1 cellular context compared by ENCODE assay signal in the genomic region with DNA sequence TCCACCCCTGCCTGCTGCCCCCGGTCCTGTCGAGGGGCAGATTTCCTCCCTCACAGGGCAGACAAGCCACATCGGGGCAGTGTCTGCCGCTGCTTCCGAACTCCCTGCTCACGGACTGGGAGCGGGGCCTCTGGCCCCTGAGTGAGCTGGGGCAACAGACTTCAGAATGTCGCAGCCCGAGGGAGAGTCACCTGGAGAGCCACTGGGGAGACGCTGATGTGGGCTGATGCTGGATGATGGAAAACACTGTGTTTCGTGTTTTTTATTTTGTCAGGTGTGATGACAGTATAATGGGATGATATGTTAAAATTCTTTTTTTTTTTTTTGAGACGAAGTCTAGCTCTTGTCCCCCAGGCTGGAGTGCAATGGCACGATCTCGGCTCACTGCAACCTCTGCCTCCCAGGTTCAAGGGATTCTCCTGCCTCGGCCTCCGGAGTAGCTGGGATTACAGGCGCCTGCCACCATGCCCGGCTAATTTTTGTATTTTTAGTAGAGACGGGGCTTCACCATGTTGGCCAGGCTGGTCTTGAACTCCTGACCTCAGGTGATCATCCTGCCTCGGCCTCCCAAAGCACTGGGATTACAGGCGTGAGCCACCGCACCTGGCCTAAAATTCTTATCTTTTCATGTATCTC.
TF ChIP-seq lines count a peak whose summit lies in the region.
"Not testable (repeated sequence)": the region's sequence is repeated elsewhere in the genome, so short reads cannot be mapped to it uniquely, and the experiment has no call there.

No MANE protein-coding gene starts in this region.

TF ChIP-seq in K562, 482 proteins besides CTCF, POLR2A, EP300 and RAD21 (continued from another document):
- TF ChIP-seq SREBF1 (IDR thresholded peaks at IDR 0.05; ENCODE audit: borderline replicate concordance, low read depth, low read length): 0 out of 2 replicates have a peak, but pooled peaks have one; percentile 33
- 0 out of 4 replicates have a peak, but pooled peaks of 1 of the 2 experiments have one; percentile 41 for TF ChIP-seq TBL1XR1 (IDR thresholded peaks at IDR 0.05; ENCODE audit: low read length in 2 of 2)
- TF ChIP-seq TEAD1 (CRISPR knock-in tag; IDR thresholded peaks at IDR 0.05): peak in 1 of 2 experiments; percentile 53; a peak in 1 of 4 replicates
- peak; percentile 91 for TF ChIP-seq CBX2 (IDR thresholded peaks at IDR 0.05; ENCODE audit: insufficient read depth, low read length, poor library complexity, severe bottlenecking)
- TF ChIP-seq, protein P1, sequence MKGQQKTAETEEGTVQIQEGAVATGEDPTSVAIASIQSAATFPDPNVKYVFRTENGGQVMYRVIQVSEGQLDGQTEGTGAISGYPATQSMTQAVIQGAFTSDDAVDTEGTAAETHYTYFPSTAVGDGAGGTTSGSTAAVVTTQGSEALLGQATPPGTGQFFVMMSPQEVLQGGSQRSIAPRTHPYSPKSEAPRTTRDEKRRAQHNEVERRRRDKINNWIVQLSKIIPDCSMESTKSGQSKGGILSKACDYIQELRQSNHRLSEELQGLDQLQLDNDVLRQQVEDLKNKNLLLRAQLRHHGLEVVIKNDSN (CRISPR knock-in tag; IDR thresholded peaks at IDR 0.05): peak; percentile 45; the same call in 1 of the 2 replicates
- peak; percentile 96 for TF ChIP-seq ATF7 (IDR thresholded peaks at IDR 0.05)
- TF ChIP-seq, protein P2, sequence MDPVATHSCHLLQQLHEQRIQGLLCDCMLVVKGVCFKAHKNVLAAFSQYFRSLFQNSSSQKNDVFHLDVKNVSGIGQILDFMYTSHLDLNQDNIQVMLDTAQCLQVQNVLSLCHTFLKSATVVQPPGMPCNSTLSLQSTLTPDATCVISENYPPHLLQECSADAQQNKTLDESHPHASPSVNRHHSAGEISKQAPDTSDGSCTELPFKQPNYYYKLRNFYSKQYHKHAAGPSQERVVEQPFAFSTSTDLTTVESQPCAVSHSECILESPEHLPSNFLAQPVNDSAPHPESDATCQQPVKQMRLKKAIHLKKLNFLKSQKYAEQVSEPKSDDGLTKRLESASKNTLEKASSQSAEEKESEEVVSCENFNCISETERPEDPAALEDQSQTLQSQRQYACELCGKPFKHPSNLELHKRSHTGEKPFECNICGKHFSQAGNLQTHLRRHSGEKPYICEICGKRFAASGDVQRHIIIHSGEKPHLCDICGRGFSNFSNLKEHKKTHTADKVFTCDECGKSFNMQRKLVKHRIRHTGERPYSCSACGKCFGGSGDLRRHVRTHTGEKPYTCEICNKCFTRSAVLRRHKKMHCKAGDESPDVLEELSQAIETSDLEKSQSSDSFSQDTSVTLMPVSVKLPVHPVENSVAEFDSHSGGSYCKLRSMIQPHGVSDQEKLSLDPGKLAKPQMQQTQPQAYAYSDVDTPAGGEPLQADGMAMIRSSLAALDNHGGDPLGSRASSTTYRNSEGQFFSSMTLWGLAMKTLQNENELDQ (CRISPR knock-in tag; IDR thresholded peaks at IDR 0.05; ENCODE audit: borderline replicate concordance): 0 out of 2 replicates have a peak, but pooled peaks have one; percentile 22
- not testable (repeated sequence) for TF ChIP-seq ZBTB40 (IDR thresholded peaks at IDR 0.05)
- TF ChIP-seq ZBTB40 (CRISPR knock-in tag; IDR thresholded peaks at IDR 0.05): peak; percentile 13; the same call in 1 of the 2 replicates
- TF ChIP-seq, protein P3, sequence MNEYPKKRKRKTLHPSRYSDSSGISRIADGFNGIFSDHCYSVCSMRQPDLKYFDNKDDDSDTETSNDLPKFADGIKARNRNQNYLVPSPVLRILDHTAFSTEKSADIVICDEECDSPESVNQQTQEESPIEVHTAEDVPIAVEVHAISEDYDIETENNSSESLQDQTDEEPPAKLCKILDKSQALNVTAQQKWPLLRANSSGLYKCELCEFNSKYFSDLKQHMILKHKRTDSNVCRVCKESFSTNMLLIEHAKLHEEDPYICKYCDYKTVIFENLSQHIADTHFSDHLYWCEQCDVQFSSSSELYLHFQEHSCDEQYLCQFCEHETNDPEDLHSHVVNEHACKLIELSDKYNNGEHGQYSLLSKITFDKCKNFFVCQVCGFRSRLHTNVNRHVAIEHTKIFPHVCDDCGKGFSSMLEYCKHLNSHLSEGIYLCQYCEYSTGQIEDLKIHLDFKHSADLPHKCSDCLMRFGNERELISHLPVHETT (CRISPR knock-in tag; conservative IDR thresholded peaks at IDR 0.05 in 1 of 2, IDR thresholded peaks at IDR 0.05 in 1 of 2): 0 out of 4 replicates have a peak, but pooled peaks of 1 of the 2 experiments have one; percentile 85
- TF ChIP-seq FOXA3 (CRISPR knock-in tag; conservative IDR thresholded peaks at IDR 0.05 in 1 of 2, IDR thresholded peaks at IDR 0.05 in 1 of 2): peak in 1 of 2 experiments; percentile 86; a peak in 2 of 4 replicates
- TF ChIP-seq TCF7L2 (IDR thresholded peaks at IDR 0.05; ENCODE audit: low read depth, low read length): peak; percentile 21; the same call in 1 of the 2 replicates
